13 cellular contexts compared by ENCODE assay signal in the genomic region with DNA sequence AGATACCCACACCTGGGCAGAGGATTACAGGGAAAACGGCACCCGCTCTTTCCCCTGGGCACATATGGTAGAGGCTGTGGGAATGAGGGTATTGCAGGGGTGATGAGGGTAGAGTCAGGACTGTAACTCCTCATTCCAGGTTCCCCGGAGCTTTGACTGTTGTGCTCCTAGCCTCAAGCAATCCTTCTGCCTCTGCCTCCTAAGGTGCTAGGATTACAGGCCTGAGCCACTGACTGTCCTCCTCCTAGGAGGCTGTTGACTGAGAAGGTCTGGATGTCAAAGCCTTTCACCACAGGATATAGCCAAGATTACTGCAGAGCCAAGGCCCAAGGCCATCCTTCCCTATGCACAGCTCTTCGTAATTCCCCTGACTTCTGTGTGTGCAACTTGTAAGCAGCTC. TPM values are rescaled to one million over a fixed set of nuclear protein-coding genes. Genes with fewer than 3 reads are reported as not detected.
A peak's percentile ranks its signal among the peaks of the same experiment; 100 is the strongest.
DNase-seq lines count a peak whose midpoint lies in the region; ATAC-seq and TF ChIP-seq lines count a peak whose summit lies in the region.
"Had no signal": no experiment of that assay in that cellular context is flagged by ENCODE, and none has a peak within 500 bp of the region (broad histone marks: within the 10 kb centered on the region; RNA-seq: fewer than 3 reads in every experiment).

No MANE protein-coding gene starts in this region.

- H3K27me3 ChIP-seq in HCT116 (ENCODE audit: insufficient read depth, low read length) (no peaks in the 10 kb centered on the region), Karpas-422 (ENCODE audit: low read length) (no peaks in the 10 kb centered on the region), MM.1S (replicated peaks; ENCODE audit: insufficient read depth, low read length) (no peaks in the 10 kb centered on the region)
- H3K27me3 ChIP-seq: foreskin keratinocyte, tibial artery had no signal

- DNase-seq in NCI-H82 (lab: John Stamatoyannopoulos, UW) (peak; percentile 25), NCI-H82 treated with DMSO at 0.1 percent for 48 hours (lab: John Stamatoyannopoulos, UW; ENCODE audit: unreplicated experiment) (no peak), HCT116 (ENCODE audit: low read depth, low spot score) (no peak), amniotic epithelial cell (ENCODE audit: low read depth) (peak; percentile 25), nephron progenitor cell (no peak), Karpas-422 (no peak), MM.1S (no peak)
- DNase-seq in stimulated activated CD4-positive, alpha-beta T cell treated with anti-CD3 and anti-CD28 coated beads, Interleukin-15, amount 100 ng/mL, for 24 hours: no peak
- DNase-seq: 8988T, amniotic stem cell, foreskin keratinocyte, NCI-H2171 treated with DMSO at 0.1 percent for 48 hours had no signal

- H3K36me3 ChIP-seq in HCT116 (ENCODE audit: control insufficient read depth in 1 of 2, insufficient read depth in 2 of 2, low read length in 2 of 2) (peaks cover 5 to 22% of the 10 kb centered on the region in 2 experiments; a peak in 2 of 4 replicates), Karpas-422 (ENCODE audit: insufficient read depth, low read length) (peaks cover 5% of the 10 kb centered on the region; the same call in 1 of the 2 replicates), MM.1S (replicated peaks; ENCODE audit: insufficient read depth, low read length) (no peaks in the 10 kb centered on the region)

- H3K4me1 ChIP-seq in HCT116 (ENCODE audit: control insufficient read depth in 1 of 2, insufficient read depth in 2 of 2, low read length in 2 of 2) (peaks cover 16 to 58% of the 10 kb centered on the region in 2 experiments), Karpas-422 (ENCODE audit: low read length) (peaks cover 38% of the 10 kb centered on the region), MM.1S (ENCODE audit: low read length) (peaks cover 41% of the 10 kb centered on the region)

- no peak overlapping the region for H3K27ac ChIP-seq in HCT116 (ENCODE audit: low read depth, low read length)
- H3K27ac ChIP-seq in Karpas-422 (ENCODE audit: low read length): no peak overlapping the region
- no peak overlapping the region for H3K27ac ChIP-seq in MM.1S (ENCODE audit: low read length)
- H3K27ac ChIP-seq: foreskin keratinocyte had no signal

- peaks cover 10% of the 10 kb centered on the region; the same call in 1 of the 2 replicates for H3F3A ChIP-seq in MM.1S (ENCODE audit: insufficient read depth, low read length)

- peak overlapping the region; percentile 88 for H3K4me3 Mint-ChIP-seq in nephron progenitor cell

- POLR2A ChIA-PET in HCT116 (lab: Charles Lee): no interaction called here

- RAD21 ChIA-PET in HCT116 (lab: Charles Lee; ENCODE audit: low non-redundant PET in 1 of 2, low total read pairs in 2 of 2, uncharacterized antibody in 2 of 2, unreplicated experiment in 2 of 2): no interaction called here

- H3K4me1 Mint-ChIP-seq in nephron progenitor cell: peaks cover 39% of the 10 kb centered on the region

- no peak overlapping the region for H3K27ac Mint-ChIP-seq in nephron progenitor cell

- 0 out of 2 replicates have a peak overlapping the region, but pooled peaks have one; percentile 88 for H3K9ac ChIP-seq in HCT116 (ENCODE audit: low read length)
- no peak overlapping the region for H3K9ac ChIP-seq in Karpas-422 (ENCODE audit: low read length)
- no peak overlapping the region for H3K9ac ChIP-seq in MM.1S (ENCODE audit: low read length)

- TF ChIP-seq RAD21 in HCT116 (IDR thresholded peaks at IDR 0.05; ENCODE audit: low read depth): no peak

- H3K4me3 ChIP-seq in HCT116 (replicated peaks in 1 of 2; ENCODE audit: low read depth in 1 of 2, low read length in 2 of 2) (peak overlapping the region in 1 of 2 experiments; percentile 79; a peak in 2 of 4 replicates), Karpas-422 (ENCODE audit: low read length) (no peak overlapping the region), MM.1S (ENCODE audit: low read length) (no peak overlapping the region)

- H3K9me2 ChIP-seq in HCT116 (ENCODE audit: insufficient read depth) (no peaks in the 10 kb centered on the region), Karpas-422 (replicated peaks; ENCODE audit: insufficient read depth, low read length) (no peaks in the 10 kb centered on the region), MM.1S (replicated peaks; ENCODE audit: insufficient read depth, low read length) (no peaks in the 10 kb centered on the region)

- TF ChIP-seq CTCF in HCT116 (IDR thresholded peaks at IDR 0.05 in 2 of 3, conservative IDR thresholded peaks at IDR 0.05 in 1 of 3; ENCODE audit: borderline replicate concordance in 1 of 3, insufficient read depth in 1 of 3, low read depth in 2 of 3, low read length in 2 of 3) (no peak), nephron progenitor cell (IDR thresholded peaks at IDR 0.05) (no peak), MM.1S (IDR thresholded peaks at IDR 0.05; ENCODE audit: low read length) (no peak)

- intact Hi-C loops in HCT116 (cut with micrococcal nuclease): no loop called here

- no peak for ATAC-seq in HCT116

- CTCF ChIA-PET in HCT116 (lab: Charles Lee): no interaction called here

- no peaks in the 10 kb centered on the region for H3K9me3 Mint-ChIP-seq in nephron progenitor cell

- H3K4me2 ChIP-seq in HCT116 (ENCODE audit: low read length) (peak overlapping the region; percentile 86), Karpas-422 (ENCODE audit: low read depth, low read length, poor library complexity, severe bottlenecking) (no peak overlapping the region), MM.1S (ENCODE audit: low read depth, low read length) (no peak overlapping the region)

- TF ChIP-seq POLR2A in HCT116 (IDR thresholded peaks at IDR 0.05; ENCODE audit: borderline replicate concordance, extremely low read depth, insufficient read depth, insufficient read length): no peak

- peaks cover 10% of the 10 kb centered on the region for H3K27me3 Mint-ChIP-seq in nephron progenitor cell (ENCODE audit: low read depth, poor library complexity)

- H4K20me1 ChIP-seq in HCT116 (ENCODE audit: insufficient read depth) (no peaks in the 10 kb centered on the region), Karpas-422 (ENCODE audit: insufficient read depth, low read depth, low read length) (no peaks in the 10 kb centered on the region), MM.1S (ENCODE audit: insufficient read depth, low read length) (no peaks in the 10 kb centered on the region)

- H3K36me3 Mint-ChIP-seq in nephron progenitor cell (ENCODE audit: low read depth): peaks cover 13% of the 10 kb centered on the region

- no TSS peak for BruUV-seq in HCT116 (replicated peaks; lab: Mats Ljungman, UMichigan)

- H3K79me2 ChIP-seq in HCT116 (ENCODE audit: insufficient read depth, low read length): peaks cover 16% of the 10 kb centered on the region; the same call in 1 of the 2 replicates
- H3K79me2 ChIP-seq in Karpas-422 (ENCODE audit: low read length): peaks cover 14% of the 10 kb centered on the region
- H3K79me2 ChIP-seq in MM.1S (ENCODE audit: low read length): peaks cover 9% of the 10 kb centered on the region; the same call in 1 of the 2 replicates

- H3K9me3 ChIP-seq in HCT116 (ENCODE audit: control insufficient read depth in 1 of 2, insufficient read depth in 1 of 2, low read depth in 1 of 2, low read length in 2 of 2): no peaks in the 10 kb centered on the region
- H3K9me3 ChIP-seq in Karpas-422 (ENCODE audit: low read length): no peaks in the 10 kb centered on the region
- H3K9me3 ChIP-seq in MM.1S (replicated peaks; ENCODE audit: insufficient read depth, low read length): no peaks in the 10 kb centered on the region
- H3K9me3 ChIP-seq: tibial artery had no signal

- H2AFZ ChIP-seq in HCT116 (ENCODE audit: low read depth, low read length, poor library complexity, severe bottlenecking) (no peak overlapping the region), Karpas-422 (ENCODE audit: low read length) (no peak overlapping the region), MM.1S (ENCODE audit: low read length) (no peak overlapping the region)

TF ChIP-seq in HCT116, 20 proteins besides CTCF, POLR2A, EP300 and RAD21 (continues in another document):
- TF ChIP-seq SIN3A (IDR thresholded peaks at IDR 0.05; ENCODE audit: low read depth) (no peak), ZNF274 (IDR thresholded peaks at IDR 0.05; ENCODE audit: low read depth, low read length) (no peak), EZH2 (IDR thresholded peaks at IDR 0.05) (no peak), ELF1 (IDR thresholded peaks at IDR 0.05; ENCODE audit: borderline replicate concordance, low read depth) (no peak), POLR2AphosphoS5 (IDR thresholded peaks at IDR 0.05; ENCODE audit: low read depth, low read length) (no peak), YY1 (IDR thresholded peaks at IDR 0.05; ENCODE audit: extremely low read depth, insufficient replicate concordance, low read depth, low read length) (no peak), SRF (IDR thresholded peaks at IDR 0.05; ENCODE audit: low read depth) (no peak), SP1 (IDR thresholded peaks at IDR 0.05; ENCODE audit: low read depth) (no peak), FOSL1 (IDR thresholded peaks at IDR 0.05; ENCODE audit: low read depth) (no peak), CBX3 (IDR thresholded peaks at IDR 0.05; ENCODE audit: low read depth) (no peak), TCF7L2 (IDR thresholded peaks at IDR 0.05; ENCODE audit: borderline replicate concordance, extremely low read depth, insufficient read depth, insufficient read length) (no peak)
- TF ChIP-seq, protein P1, sequence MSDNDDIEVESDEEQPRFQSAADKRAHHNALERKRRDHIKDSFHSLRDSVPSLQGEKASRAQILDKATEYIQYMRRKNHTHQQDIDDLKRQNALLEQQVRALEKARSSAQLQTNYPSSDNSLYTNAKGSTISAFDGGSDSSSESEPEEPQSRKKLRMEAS (IDR thresholded peaks at IDR 0.05): no peak

RNA-seq across cellular contexts. Expression of gene MPI, which starts 1.1 kb away (rescaled TPM):
- total RNA-seq in HCT116 (2021; ENCODE audit: unreplicated experiment): 49.7 TPM
- 80.3 and 100 TPM in 2 replicates for polyA plus RNA-seq in HCT116 (2012)
- 73.7 and 78.8 TPM in 2 replicates for total RNA-seq in Karpas-422 (2014; rRNA removed; shearing (Covaris generic); ENCODE audit: low replicate concordance)

RNA-seq across cellular contexts. Expression of gene SCAMP2, which starts 15.6 kb away (rescaled TPM):
- 55.8 TPM for total RNA-seq in HCT116 (2021; ENCODE audit: unreplicated experiment)
- polyA plus RNA-seq in HCT116 (2012): 58.1 and 68.0 TPM in 2 replicates
- total RNA-seq in Karpas-422 (2014; rRNA removed; shearing (Covaris generic); ENCODE audit: low replicate concordance): 37.1 and 54.9 TPM in 2 replicates

RNA-seq across cellular contexts. Expression of gene FAM219B, which starts 17.9 kb away (rescaled TPM):
- total RNA-seq in HCT116 (2021; ENCODE audit: unreplicated experiment): 64.3 TPM
- 27.5 and 35.6 TPM in 2 replicates for polyA plus RNA-seq in HCT116 (2012)
- total RNA-seq in Karpas-422 (2014; rRNA removed; shearing (Covaris generic); ENCODE audit: low replicate concordance): 58.8 and 69.5 TPM in 2 replicates

RNA-seq across cellular contexts. Expression of gene ULK3, which starts 45.8 kb away (rescaled TPM):
- total RNA-seq in HCT116 (2021; ENCODE audit: unreplicated experiment): 48.4 TPM
- polyA plus RNA-seq in HCT116 (2012): 39.5 and 45.9 TPM in 2 replicates
- total RNA-seq in Karpas-422 (2014; rRNA removed; shearing (Covaris generic); ENCODE audit: low replicate concordance): 87.3 and 89.6 TPM in 2 replicates

RNA-seq across cellular contexts. Expression of gene COX5A, which starts 49.2 kb away (rescaled TPM):
- 307 TPM for total RNA-seq in HCT116 (2021; ENCODE audit: unreplicated experiment)
- polyA plus RNA-seq in HCT116 (2012): 290 and 419 TPM in 2 replicates
- total RNA-seq in Karpas-422 (2014; rRNA removed; shearing (Covaris generic); ENCODE audit: low replicate concordance): 135 and 229 TPM in 2 replicates

Comparison
In these comparisons a context has a peak if more than half of its experiments do, and no peak if none do; other contexts are left out.
1. DNase-seq: peak in NCI-H82 (single experiment) and amniotic epithelial cell (single experiment); none in NCI-H82 treated with DMSO at 0.1 percent for 48 hours (single experiment), HCT116 (single experiment), nephron progenitor cell (single experiment), Karpas-422 (single experiment), stimulated activated CD4-positive, alpha-beta T cell treated with anti-CD3 and anti-CD28 coated beads, Interleukin-15, amount 100 ng/mL, for 24 hours (single experiment) and MM.1S (single experiment).